In genomic region chr16:24428751-24429150, GRCh38 we compare ENCODE assay signal across 26 cellular contexts.
"Had no signal": no experiment of that assay in that cellular context is flagged by ENCODE, and none has a peak within 500 bp of the region (broad histone marks: within the 10 kb centered on the region; RNA-seq: fewer than 3 reads in every experiment).

No MANE protein-coding gene starts in this region.

- DNase-seq: activated CD4-positive, alpha-beta T cell treated with anti-CD3 and anti-CD28 coated beads for 4 hours; activated CD4-positive, alpha-beta T cell treated with anti-CD3 and anti-CD28 coated beads, Interleukin-2, amount 50 U/mL, for 4 hours; activated naive CD4-positive, alpha-beta T cell; activated T-cell treated with anti-CD3 and anti-CD28 coated beads for 4 hours; activated T-cell treated with anti-CD3 and anti-CD28 coated beads, Interleukin-2, amount 50 U/mL, for 72 hours; central memory CD4-positive, alpha-beta T cell; effector CD8-positive, alpha-beta T cell; gastrocnemius medialis; islet precursor cell; left ventricle myocardium superior; naive B cell; nephron progenitor cell; stimulated activated CD4-positive, alpha-beta T cell treated with anti-CD3 and anti-CD28 coated beads, Interleukin-4, amount 100 ng/mL, for 4 hours; stimulated activated CD8-positive, alpha-beta memory T cell treated with anti-CD3 and anti-CD28 coated beads, Interleukin-4, amount 100 ng/mL, for 48 hours; stimulated activated naive CD8-positive, alpha-beta T cell treated with anti-CD3 and anti-CD28 coated beads, Interleukin-15, amount 100 ng/mL, for 72 hours; substantia nigra; thyroid gland; upper lobe of right lung had no signal

- H3K4me1 ChIP-seq: breast epithelium, gastrocnemius medialis, thyroid gland, upper lobe of right lung had no signal

- H3K27me3 ChIP-seq: breast epithelium, gastrocnemius medialis, hepatocyte, thyroid gland had no signal

- H3K9me3 ChIP-seq: gastrocnemius medialis, neutrophil, thyroid gland had no signal

- H3K36me3 ChIP-seq: breast epithelium, gastrocnemius medialis, neutrophil, thyroid gland, upper lobe of right lung had no signal

- FAIRE-seq: endometrium, TTC549 had no signal

- H3K27ac ChIP-seq: breast epithelium, epithelial cell of prostate, gastrocnemius medialis, hepatocyte, neutrophil, skin epidermis, thyroid gland, upper lobe of right lung, VCaP had no signal

- H3K4me3 ChIP-seq: breast epithelium, gastrocnemius medialis, hepatocyte, skin epidermis, thyroid gland, upper lobe of right lung had no signal
